5 cellular contexts compared by ENCODE assay signal in genomic region chr20:31579941-31580651, GRCh38. TPM values are rescaled to one million over a fixed set of nuclear protein-coding genes. Genes with fewer than 3 reads are reported as not detected.
"Had no signal": no experiment of that assay in that cellular context is flagged by ENCODE, and none has a peak within 500 bp of the region (broad histone marks: within the 10 kb centered on the region; RNA-seq: fewer than 3 reads in every experiment).

No MANE protein-coding gene starts in this region.

RNA-seq across cellular contexts. Expression of gene ID1, which starts 25.0 kb away (rescaled TPM):
- polyA plus RNA-seq: naive thymus-derived CD4-positive, alpha-beta T cell had no signal

RNA-seq across cellular contexts. Expression of gene COX4I2, which starts 57.6 kb away (rescaled TPM):
- total RNA-seq: fibroblast of lung; glomerular endothelial cell; mononuclear cell; naive thymus-derived CD4-positive, alpha-beta T cell; temporal lobe had no signal
- polyA plus RNA-seq: fibroblast of lung; naive thymus-derived CD4-positive, alpha-beta T cell had no signal
